Comparison of ENCODE assay signal across 20 cellular contexts in the genomic region with DNA sequence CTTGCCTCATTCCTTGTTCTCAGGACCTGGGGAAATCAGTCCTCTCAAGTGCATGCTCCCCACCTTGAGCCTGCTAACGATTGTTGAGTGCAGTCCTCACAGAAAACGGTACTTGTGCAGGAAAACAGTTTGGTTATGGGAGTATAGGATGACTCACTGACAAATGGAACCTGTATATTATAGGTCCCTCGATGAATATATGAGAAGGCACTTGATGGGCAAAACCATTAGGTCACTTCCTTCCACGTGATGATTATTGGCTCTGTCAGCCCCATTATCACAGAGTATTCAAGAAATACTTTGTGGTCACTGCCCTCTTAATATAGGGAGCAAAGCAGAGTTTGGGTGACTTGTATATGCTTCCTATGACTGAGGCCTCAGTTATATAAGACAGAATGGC. TPM values are rescaled to one million over a fixed set of nuclear protein-coding genes. Genes with fewer than 3 reads are reported as not detected.
DNase-seq lines count a peak whose midpoint lies in the region; ATAC-seq and TF ChIP-seq lines count a peak whose summit lies in the region.
"Had no signal": no experiment of that assay in that cellular context is flagged by ENCODE, and none has a peak within 500 bp of the region (broad histone marks: within the 10 kb centered on the region; RNA-seq: fewer than 3 reads in every experiment).

No MANE protein-coding gene starts in this region.

- H3K9me3 Mint-ChIP-seq in MCF 10A (ENCODE audit: unreplicated experiment) (no peaks in the 10 kb centered on the region), endothelial cell (ENCODE audit: unreplicated experiment) (no peaks in the 10 kb centered on the region)
- H3K9me3 Mint-ChIP-seq: neural progenitor cell had no signal

- intact Hi-C loops in mammary epithelial cell (cut with micrococcal nuclease) (no loop called here), MCF 10A (cut with micrococcal nuclease) (no loop called here)

- no peak for TF ChIP-seq EP300 in upper lobe of left lung (IDR thresholded peaks at IDR 0.05)

- dilution Hi-C loops in mammary epithelial cell (cut with HindIII; ENCODE audit: low sequenced_read_pairs) = no loop called here

- H3K4me3 Mint-ChIP-seq in MCF 10A (ENCODE audit: unreplicated experiment) = no peak overlapping the region
- H3K4me3 Mint-ChIP-seq in endothelial cell (ENCODE audit: unreplicated experiment) = no peak overlapping the region
- H3K4me3 Mint-ChIP-seq: neural progenitor cell had no signal

- CTCF ChIA-PET in mammary epithelial cell (lab: Charles Lee; ENCODE audit: low non-redundant PET) = no interaction called here
- CTCF ChIA-PET in MCF 10A (lab: Yijun Ruan, JAX) = no interaction called here

- no peaks in the 10 kb centered on the region for H3K9me3 ChIP-seq in mammary epithelial cell (replicated peaks; ENCODE audit: insufficient read depth, low read length)
- H3K9me3 ChIP-seq in SK-N-MC (ENCODE audit: low read depth, low read length) = no peaks in the 10 kb centered on the region
- H3K9me3 ChIP-seq in upper lobe of left lung = no peaks in the 10 kb centered on the region
- H3K9me3 ChIP-seq: body of pancreas, sigmoid colon had no signal

- H3K4me3 ChIP-seq in mammary epithelial cell (replicated peaks in 1 of 3; ENCODE audit: insufficient read depth in 1 of 3, low read depth in 2 of 3, low read length in 3 of 3) = no peak overlapping the region
- H3K4me3 ChIP-seq in SK-N-MC = no peak overlapping the region
- H3K4me3 ChIP-seq in upper lobe of left lung = no peak overlapping the region
- H3K4me3 ChIP-seq: body of pancreas, neural progenitor cell, sigmoid colon had no signal

- POLR2A ChIA-PET in MCF 10A (lab: Yijun Ruan, JAX) = interaction anchor here (0.6 kb wide), 1 partner anchor 1945 kb away, joined by 4 read pairs; no protein-coding TSS in a partner anchor

- peak; percentile 23 for DNase-seq in mammary epithelial cell
- DNase-seq in MCF 10A (ENCODE audit: unreplicated experiment) = no peak
- no peak for DNase-seq in SK-N-MC (ENCODE audit: low read depth, low spot score)
- DNase-seq in endothelial cell (ENCODE audit: low spot score) = no peak
- no peak for DNase-seq in effector CD4-positive, alpha-beta T cell
- no peak for DNase-seq in upper lobe of left lung
- no peak for DNase-seq in stimulated activated naive CD8-positive, alpha-beta T cell treated with anti-CD3 and anti-CD28 coated beads, Interleukin-15, Interleukin-2, amounts not matched to agents 100 U/mL and 50 U/mL, for 24 hours
- DNase-seq in NCI-H1417 (lab: John Stamatoyannopoulos, UW) = no peak
- DNase-seq: activated gamma-delta T cell treated with Interleukin-2 at 50 U/mL for 16 hours; body of pancreas; DMS153; mesendoderm; NCI-H146; NCI-H510A; sigmoid colon; stimulated activated CD4-positive, alpha-beta T cell treated with anti-CD3 and anti-CD28 coated beads, Interleukin-4, amount 100 ng/mL, for 1 hour had no signal

- WGBS in mammary epithelial cell (ENCODE audit: low coverage, missing lambda C conversion rate) = 87% methylated on average over 4 of the region's 4 CpGs
- 68 to 73% methylated on average over 4 of the region's 4 CpGs for WGBS in upper lobe of left lung, 2 donors

- H3K4me1 ChIP-seq in mammary epithelial cell (ENCODE audit: insufficient read depth, low read length) (peaks cover 12% of the 10 kb centered on the region), upper lobe of left lung (peaks cover 9 to 21% (median 11%) of the 10 kb centered on the region in 4 donors)
- H3K4me1 ChIP-seq: body of pancreas, neural progenitor cell had no signal

- H3K9ac ChIP-seq in mammary epithelial cell (ENCODE audit: insufficient read depth, low read length) = no peak overlapping the region
- no peak overlapping the region for H3K9ac ChIP-seq in SK-N-MC (ENCODE audit: insufficient read length)
- H3K9ac ChIP-seq: KMS-11, neural progenitor cell had no signal

- H3K27me3 ChIP-seq in mammary epithelial cell (ENCODE audit: insufficient read depth, low read length) (no peaks in the 10 kb centered on the region), upper lobe of left lung (no peaks in the 10 kb centered on the region)
- H3K27me3 ChIP-seq: body of pancreas, neural progenitor cell, sigmoid colon had no signal

- no peak for ATAC-seq in upper lobe of left lung (ENCODE audit: low FRiP score in 2 of 2)
- no peak for ATAC-seq in stimulated activated naive CD8-positive, alpha-beta T cell treated with anti-CD3 and anti-CD28 coated beads, Interleukin-15, Interleukin-2, amounts not matched to agents 100 U/mL and 50 U/mL, for 24 hours
- ATAC-seq: body of pancreas, HCT116 had no signal

- H3K36me3 ChIP-seq in mammary epithelial cell (ENCODE audit: insufficient read depth, low read length) (peaks cover 37% of the 10 kb centered on the region), SK-N-MC (ENCODE audit: insufficient read depth, low read length) (peaks cover 59% of the 10 kb centered on the region), upper lobe of left lung (peaks cover 23 to 66% (median 51%) of the 10 kb centered on the region in 4 donors)

- TF ChIP-seq CTCF in mammary epithelial cell (conservative IDR thresholded peaks at IDR 0.05 in 1 of 2, IDR thresholded peaks at IDR 0.05 in 1 of 2; ENCODE audit: extremely low read depth in 1 of 2, insufficient read depth in 1 of 2, low read depth in 1 of 2, low read length in 2 of 2) = no peak
- no peak for TF ChIP-seq CTCF in MCF 10A (IDR thresholded peaks at IDR 0.05; ENCODE audit: unreplicated experiment)
- no peak for TF ChIP-seq CTCF in endothelial cell (IDR thresholded peaks at IDR 0.05; ENCODE audit: unreplicated experiment)
- TF ChIP-seq CTCF in upper lobe of left lung (IDR thresholded peaks at IDR 0.05) = no peak

- no peak for TF ChIP-seq POLR2A in upper lobe of left lung (IDR thresholded peaks at IDR 0.05)

- peaks cover 3% of the 10 kb centered on the region for H3K79me2 ChIP-seq in mammary epithelial cell (ENCODE audit: insufficient read depth, low read length)

- H2AFZ ChIP-seq in mammary epithelial cell (ENCODE audit: low read depth, low read length) = no peak overlapping the region
- H2AFZ ChIP-seq: neural progenitor cell had no signal

- peaks cover 5% of the 10 kb centered on the region for H3K4me1 Mint-ChIP-seq in MCF 10A (ENCODE audit: insufficient read depth, unreplicated experiment)
- H3K4me1 Mint-ChIP-seq in endothelial cell (ENCODE audit: unreplicated experiment) = peaks cover 27% of the 10 kb centered on the region
- H3K4me1 Mint-ChIP-seq: neural progenitor cell had no signal

- BruUV-seq in mammary epithelial cell (replicated peaks; lab: Mats Ljungman, UMichigan) (no TSS peak), MCF 10A (replicated peaks; lab: Mats Ljungman, UMichigan) (no TSS peak)

- no peaks in the 10 kb centered on the region for H4K20me1 ChIP-seq in mammary epithelial cell (ENCODE audit: insufficient read depth, low read length)

- H3K27ac ChIP-seq in mammary epithelial cell (ENCODE audit: insufficient read depth, low read depth, low read length) = no peak overlapping the region
- 0 out of 2 replicates have a peak overlapping the region, but pooled peaks have one; percentile 21 for H3K27ac ChIP-seq in SK-N-MC
- no peak overlapping the region for H3K27ac ChIP-seq in upper lobe of left lung
- H3K27ac ChIP-seq: body of pancreas, KMS-11, VCaP had no signal

- H3K27me3 Mint-ChIP-seq in MCF 10A (ENCODE audit: insufficient read depth, unreplicated experiment) (no peaks in the 10 kb centered on the region), endothelial cell (ENCODE audit: unreplicated experiment) (peaks cover 5% of the 10 kb centered on the region)

- no peak overlapping the region for H3K4me2 ChIP-seq in mammary epithelial cell (ENCODE audit: insufficient read depth, low read depth, low read length)
- H3K4me2 ChIP-seq: KMS-11, neural progenitor cell had no signal

- no peak overlapping the region for H3K27ac Mint-ChIP-seq in MCF 10A (ENCODE audit: low read depth, unreplicated experiment)
- H3K27ac Mint-ChIP-seq in endothelial cell (ENCODE audit: unreplicated experiment) = peak overlapping the region; percentile 58
- H3K27ac Mint-ChIP-seq: neural progenitor cell had no signal

- peaks cover 65% of the 10 kb centered on the region for H3K36me3 Mint-ChIP-seq in MCF 10A (ENCODE audit: insufficient read depth, unreplicated experiment)
- H3K36me3 Mint-ChIP-seq in endothelial cell (ENCODE audit: low read depth, unreplicated experiment) = peaks cover 40% of the 10 kb centered on the region

- in situ Hi-C loops in mammary epithelial cell (cut with MboI; ENCODE audit: low sequenced_read_pairs in 2 of 2) = no loop called here

RNA-seq across cellular contexts. Expression of gene CCDC17, which starts 6.2 kb away (rescaled TPM):
- total RNA-seq in mammary epithelial cell (1 to 10 TPM; 1.8 to 2.7 TPM), MCF 10A (2022) (3.9 and 4.9 TPM in 2 replicates), endothelial cell (ENCODE audit: unreplicated experiment) (3.9 TPM), upper lobe of left lung (10 to 100 TPM in 5 of 6 donors, 1 to 10 TPM in 1; 4.9 to 50.3 (median 19.3) TPM)
- 0.17 TPM for polyA plus RNA-seq in mammary epithelial cell
- 2.5 TPM for polyA minus RNA-seq in mammary epithelial cell

RNA-seq across cellular contexts. Expression of gene NASP, which starts 33.8 kb away (rescaled TPM):
- total RNA-seq in mammary epithelial cell = 10 to 100 TPM; 17.2 to 82.2 TPM
- 84.7 TPM for polyA plus RNA-seq in mammary epithelial cell
- polyA minus RNA-seq in mammary epithelial cell = 39.5 TPM
- 76.4 and 84.6 TPM in 2 replicates for total RNA-seq in MCF 10A (2022)
- total RNA-seq in endothelial cell (ENCODE audit: unreplicated experiment) = 149 TPM
- 10 to 100 TPM; 43.5 to 94.3 (median 59.5) TPM for total RNA-seq in upper lobe of left lung
